ENCODE assay signal across 18 cellular contexts in the genomic region with DNA sequence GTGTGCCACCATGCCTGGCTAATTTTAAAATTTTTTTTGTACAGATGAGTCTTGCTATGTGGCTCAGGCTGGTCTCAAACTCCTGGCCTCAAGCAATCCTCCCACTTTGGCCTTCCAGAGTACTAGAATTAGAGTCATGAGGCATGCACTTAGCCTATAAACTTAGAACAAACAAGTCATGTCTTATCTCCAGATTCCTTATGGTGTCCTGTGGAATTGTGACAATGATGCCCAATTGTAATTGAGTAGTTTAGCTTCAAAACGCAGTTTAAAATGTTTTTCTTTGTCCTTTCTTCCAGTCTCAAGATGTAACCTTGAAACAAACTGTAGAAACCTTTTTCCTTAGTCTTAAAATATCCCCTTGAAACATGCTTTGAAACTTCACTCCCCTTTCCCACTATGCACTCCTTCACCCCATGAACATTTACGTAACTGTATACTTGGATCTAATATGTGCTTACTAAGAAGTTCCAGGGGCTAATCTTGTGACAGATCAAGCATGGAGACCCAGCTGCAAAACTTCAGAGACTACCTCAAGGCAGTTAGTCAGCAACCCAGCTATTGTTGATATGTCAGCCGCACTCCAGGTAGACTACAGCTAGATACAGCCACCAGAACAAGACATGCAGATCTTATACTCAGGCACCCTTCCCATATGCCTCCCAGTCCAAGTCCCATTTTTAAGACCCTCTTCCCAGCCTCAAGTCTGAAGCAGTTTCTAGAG.
"Had no signal": no experiment of that assay in that cellular context is flagged by ENCODE, and none has a peak within 500 bp of the region (broad histone marks: within the 10 kb centered on the region; RNA-seq: fewer than 3 reads in every experiment).

No MANE protein-coding gene starts in this region.

- H3K27ac ChIP-seq: epithelial cell of prostate, esophagus muscularis mucosa, gastrocnemius medialis, heart right ventricle, right atrium auricular region, thyroid gland, upper lobe of left lung, uterus had no signal

- DNase-seq: effector memory CD4-positive, alpha-beta T cell; gastrocnemius medialis; heart right ventricle; islet precursor cell; left cardiac atrium; left ventricle myocardium superior; mesendoderm; naive thymus-derived CD4-positive, alpha-beta T cell; small intestine; stimulated activated CD4-positive, alpha-beta T cell treated with anti-CD3 and anti-CD28 coated beads, Interleukin-12 subunit alpha, Interleukin-12 subunit beta, amount 100 ng/mL, for 4 hours; stimulated activated naive CD4-positive, alpha-beta T cell treated with Interleukin-2 at 50 U/mL for 16 hours; thyroid gland; upper lobe of left lung; uterus had no signal

- H3K36me3 ChIP-seq: gastrocnemius medialis, right atrium auricular region, uterus had no signal

- FAIRE-seq: small intestine had no signal

- ATAC-seq: gastrocnemius medialis; heart right ventricle; left cardiac atrium; left ventricle myocardium superior; naive thymus-derived CD4-positive, alpha-beta T cell had no signal

- H3K9me3 ChIP-seq: esophagus muscularis mucosa, gastrocnemius medialis, heart right ventricle, right atrium auricular region, thyroid gland, upper lobe of left lung, uterus had no signal

- H3K27me3 Mint-ChIP-seq: central memory CD8-positive, alpha-beta T cell; naive thymus-derived CD4-positive, alpha-beta T cell had no signal

- H3K4me1 ChIP-seq: gastrocnemius medialis, right atrium auricular region, thyroid gland had no signal

- H3K4me3 Mint-ChIP-seq: central memory CD8-positive, alpha-beta T cell; naive thymus-derived CD4-positive, alpha-beta T cell had no signal

- H3K4me3 ChIP-seq: esophagus muscularis mucosa, gastrocnemius medialis, heart right ventricle, right atrium auricular region, thyroid gland, upper lobe of left lung, uterus had no signal

- H3K27me3 ChIP-seq: esophagus muscularis mucosa, gastrocnemius medialis, heart right ventricle, right atrium auricular region, thyroid gland, upper lobe of left lung, uterus had no signal

- H3K27ac Mint-ChIP-seq: naive thymus-derived CD4-positive, alpha-beta T cell had no signal

- H3K9me3 Mint-ChIP-seq: central memory CD8-positive, alpha-beta T cell; naive thymus-derived CD4-positive, alpha-beta T cell had no signal
